Comparison of ENCODE assay signal across 23 cellular contexts in the genomic region with DNA sequence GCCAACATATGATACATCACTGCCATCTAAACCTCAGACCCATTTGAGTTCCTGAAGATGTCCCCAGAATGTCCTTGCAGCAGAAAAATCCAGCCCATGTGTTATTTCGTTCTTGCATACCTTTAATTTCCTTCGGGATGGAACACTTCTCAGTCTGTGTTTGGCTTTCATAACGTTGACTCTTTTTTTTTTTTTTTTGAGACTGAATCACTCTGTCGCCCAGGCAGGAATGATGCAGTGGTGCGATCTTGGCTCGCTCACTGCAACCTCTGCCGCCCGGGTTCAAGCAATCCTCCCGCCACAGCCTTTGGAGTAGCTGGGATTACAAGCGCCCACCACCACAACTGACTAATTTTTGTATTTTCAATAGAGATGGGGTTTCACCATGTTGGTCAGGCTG. TPM values are rescaled to one million over a fixed set of nuclear protein-coding genes. Genes with fewer than 3 reads are reported as not detected.
DNase-seq lines count a peak whose midpoint lies in the region; ATAC-seq and TF ChIP-seq lines count a peak whose summit lies in the region.
"Had no signal": no experiment of that assay in that cellular context is flagged by ENCODE, and none has a peak within 500 bp of the region (broad histone marks: within the 10 kb centered on the region; RNA-seq: fewer than 3 reads in every experiment).

No MANE protein-coding gene starts in this region.

- peak; percentile 27 for DNase-seq in MCF 10A (ENCODE audit: unreplicated experiment)
- no peak for DNase-seq in breast epithelium (ENCODE audit: low spot score in 2 of 2)
- DNase-seq in activated T-helper 1 cell treated with anti-CD3 and anti-CD28 coated beads, Interleukin-12 subunit alpha, Interleukin-12 subunit beta, Interleukin-2, Interleukin-4 antibody, amounts not matched to agents 30 ng/mL and 10 ng/mL and 1 ng/mL, durations not matched to agents 14 hours and 24 hours and 36 hours (ENCODE audit: low spot score): no peak
- no peak for DNase-seq in mesendoderm
- DNase-seq in trophoblast cell: peak in 1 of 2 donors; percentile 57
- no peak for DNase-seq in left ventricle myocardium superior
- DNase-seq: BE2C, DMS153, IMR-90, NCI-H1092, NCI-H1417 treated with DMSO at 0.1 percent for 48 hours, NCI-H1694 treated with DMSO at 0.1 percent for 48 hours, NCI-H2081, NCI-H226, NCI-H510A, NCI-H69, RPMI8226, SHP77 had no signal

- no CpG with 5 or more reads among the region's 10 CpGs for WGBS in mesendoderm (ENCODE audit: extremely low coverage, insufficient coverage, low lambda C conversion rate)
- no CpG with 5 or more reads among the region's 10 CpGs for WGBS in trophoblast cell (ENCODE audit: extremely low coverage, insufficient coverage, insufficient read length)

- H4K12ac ChIP-seq in trophoblast cell (ENCODE audit: low read depth, low read length): no peak overlapping the region

- no peaks in the 10 kb centered on the region for H3K9me3 Mint-ChIP-seq in MCF 10A (ENCODE audit: unreplicated experiment)
- no peaks in the 10 kb centered on the region for H3K9me3 Mint-ChIP-seq in activated T-helper 1 cell treated with anti-CD3 and anti-CD28 coated beads, Interleukin-12 subunit alpha, Interleukin-12 subunit beta, Interleukin-2, Interleukin-4 antibody, amounts not matched to agents 30 ng/mL and 10 ng/mL and 1 ng/mL, durations not matched to agents 14 hours and 24 hours and 36 hours

- H3K36me3 Mint-ChIP-seq in MCF 10A (ENCODE audit: insufficient read depth, unreplicated experiment): no peaks in the 10 kb centered on the region
- no peaks in the 10 kb centered on the region for H3K36me3 Mint-ChIP-seq in activated T-helper 1 cell treated with anti-CD3 and anti-CD28 coated beads, Interleukin-12 subunit alpha, Interleukin-12 subunit beta, Interleukin-2, Interleukin-4 antibody, amounts not matched to agents 30 ng/mL and 10 ng/mL and 1 ng/mL, durations not matched to agents 14 hours and 24 hours and 36 hours (ENCODE audit: low read depth)

- H3K27me3 ChIP-seq in breast epithelium (no peaks in the 10 kb centered on the region), mesendoderm (ENCODE audit: insufficient read depth, low read length, poor library complexity) (no peaks in the 10 kb centered on the region), trophoblast cell (ENCODE audit: insufficient read depth, low read length) (no peaks in the 10 kb centered on the region)
- H3K27me3 ChIP-seq: BE2C had no signal

- no peak overlapping the region for H4K91ac ChIP-seq in trophoblast cell (ENCODE audit: low read depth, low read length)

- H3K9me3 ChIP-seq in breast epithelium (no peaks in the 10 kb centered on the region), trophoblast cell (ENCODE audit: insufficient read depth, low read depth, low read length) (no peaks in the 10 kb centered on the region)
- H3K9me3 ChIP-seq: BE2C had no signal

- H3K56ac ChIP-seq in mesendoderm (ENCODE audit: low read length): no peak overlapping the region

- no peak overlapping the region for H3K4me3 Mint-ChIP-seq in MCF 10A (ENCODE audit: unreplicated experiment)
- peak overlapping the region; percentile 9 for H3K4me3 Mint-ChIP-seq in activated T-helper 1 cell treated with anti-CD3 and anti-CD28 coated beads, Interleukin-12 subunit alpha, Interleukin-12 subunit beta, Interleukin-2, Interleukin-4 antibody, amounts not matched to agents 30 ng/mL and 10 ng/mL and 1 ng/mL, durations not matched to agents 14 hours and 24 hours and 36 hours
- H3K4me3 Mint-ChIP-seq: CD14-positive monocyte had no signal

- H3K27ac ChIP-seq in breast epithelium (no peak overlapping the region), mesendoderm (ENCODE audit: low read depth, low read length) (no peak overlapping the region), trophoblast cell (ENCODE audit: low read depth, low read length) (no peak overlapping the region)
- H3K27ac ChIP-seq: 22Rv1, KMS-11 had no signal

- H3K4me1 Mint-ChIP-seq in MCF 10A (ENCODE audit: insufficient read depth, unreplicated experiment): no peaks in the 10 kb centered on the region
- H3K4me1 Mint-ChIP-seq in activated T-helper 1 cell treated with anti-CD3 and anti-CD28 coated beads, Interleukin-12 subunit alpha, Interleukin-12 subunit beta, Interleukin-2, Interleukin-4 antibody, amounts not matched to agents 30 ng/mL and 10 ng/mL and 1 ng/mL, durations not matched to agents 14 hours and 24 hours and 36 hours (ENCODE audit: low read depth): peaks cover 24% of the 10 kb centered on the region

- TF ChIP-seq POLR2A in breast epithelium (IDR thresholded peaks at IDR 0.05): no peak

- H3K27ac Mint-ChIP-seq in MCF 10A (ENCODE audit: low read depth, unreplicated experiment): no peak overlapping the region
- H3K27ac Mint-ChIP-seq in activated T-helper 1 cell treated with anti-CD3 and anti-CD28 coated beads, Interleukin-12 subunit alpha, Interleukin-12 subunit beta, Interleukin-2, Interleukin-4 antibody, amounts not matched to agents 30 ng/mL and 10 ng/mL and 1 ng/mL, durations not matched to agents 14 hours and 24 hours and 36 hours: no peak overlapping the region
- H3K27ac Mint-ChIP-seq: CD14-positive monocyte had no signal

- no TSS peak for BruUV-seq in MCF 10A (replicated peaks; lab: Mats Ljungman, UMichigan)

- H3K27me3 Mint-ChIP-seq in MCF 10A (ENCODE audit: insufficient read depth, unreplicated experiment): no peaks in the 10 kb centered on the region
- peaks cover 33% of the 10 kb centered on the region for H3K27me3 Mint-ChIP-seq in activated T-helper 1 cell treated with anti-CD3 and anti-CD28 coated beads, Interleukin-12 subunit alpha, Interleukin-12 subunit beta, Interleukin-2, Interleukin-4 antibody, amounts not matched to agents 30 ng/mL and 10 ng/mL and 1 ng/mL, durations not matched to agents 14 hours and 24 hours and 36 hours (ENCODE audit: insufficient read depth)

- H2BK12ac ChIP-seq in trophoblast cell (ENCODE audit: low read length): peak overlapping the region; percentile 19

- H3K4me1 ChIP-seq in breast epithelium: no peaks in the 10 kb centered on the region
- H3K4me1 ChIP-seq in mesendoderm (ENCODE audit: control insufficient read depth, low read depth, low read length): peaks cover 4% of the 10 kb centered on the region
- peaks cover 12 to 18% of the 10 kb centered on the region in 2 experiments for H3K4me1 ChIP-seq in trophoblast cell (ENCODE audit: control insufficient read depth in 1 of 2, insufficient read depth in 2 of 2, low read length in 2 of 2)

- H2BK5ac ChIP-seq in mesendoderm (ENCODE audit: low read length): no peak overlapping the region
- no peak overlapping the region for H2BK5ac ChIP-seq in trophoblast cell (ENCODE audit: low read depth, low read length, poor library complexity)

- H2BK15ac ChIP-seq in mesendoderm (replicated peaks; ENCODE audit: low read depth): no peak overlapping the region

- no peak overlapping the region for H2AK5ac ChIP-seq in mesendoderm (ENCODE audit: low read length)
- H2AK5ac ChIP-seq in trophoblast cell (ENCODE audit: low read length): no peak overlapping the region

- no peaks in the 10 kb centered on the region for H3K79me1 ChIP-seq in mesendoderm (ENCODE audit: low read length)
- peaks cover 26% of the 10 kb centered on the region for H3K79me1 ChIP-seq in trophoblast cell (ENCODE audit: low read length)

- H3K9ac ChIP-seq in mesendoderm (ENCODE audit: low read length) (no peak overlapping the region), trophoblast cell (ENCODE audit: low read length) (no peak overlapping the region)
- H3K9ac ChIP-seq: KMS-11 had no signal

- CTCF ChIA-PET in MCF 10A (lab: Yijun Ruan, JAX): interaction anchor here (0.6 to 2.1 kb wide), 4 partner anchors 19 to 136 kb away, joined by 3 to 8 read pairs (median 4); no protein-coding TSS in a partner anchor

- H3K4me2 ChIP-seq in mesendoderm (ENCODE audit: low read length) (no peak overlapping the region), trophoblast cell (ENCODE audit: low read length) (no peak overlapping the region)
- H3K4me2 ChIP-seq: KMS-11 had no signal

- H3K14ac ChIP-seq in trophoblast cell (ENCODE audit: low read length): no peak overlapping the region

- H3K4ac ChIP-seq in mesendoderm (ENCODE audit: low read depth, low read length): peak overlapping the region; percentile 18
- H3K4ac ChIP-seq in trophoblast cell (ENCODE audit: low read depth, low read length): no peak overlapping the region

- H2BK120ac ChIP-seq in mesendoderm (ENCODE audit: low read depth, low read length) (no peak overlapping the region), trophoblast cell (ENCODE audit: insufficient read depth, low read length, poor library complexity) (no peak overlapping the region)

- POLR2A ChIA-PET in MCF 10A (lab: Yijun Ruan, JAX): interaction anchor here (2.2 kb wide), 1 partner anchor 23 kb away, joined by 6 read pairs; no protein-coding TSS in a partner anchor

- no peak overlapping the region for H2AFZ ChIP-seq in trophoblast cell (ENCODE audit: insufficient read depth, low read length, poor library complexity)

- H3K79me2 ChIP-seq in mesendoderm (ENCODE audit: control insufficient read depth, insufficient read depth, low read length): no peaks in the 10 kb centered on the region
- peaks cover 7% of the 10 kb centered on the region for H3K79me2 ChIP-seq in trophoblast cell (ENCODE audit: control insufficient read depth, insufficient read depth, low read length, poor library complexity)

- H4K8ac ChIP-seq in mesendoderm (ENCODE audit: low read depth, low read length) (no peak overlapping the region), trophoblast cell (ENCODE audit: low read depth, low read length) (no peak overlapping the region)

- H3K23ac ChIP-seq in mesendoderm (ENCODE audit: low read length): no peak overlapping the region
- no peak overlapping the region for H3K23ac ChIP-seq in trophoblast cell (ENCODE audit: low read length)

- TF ChIP-seq CTCF in MCF 10A (IDR thresholded peaks at IDR 0.05; ENCODE audit: unreplicated experiment) (no peak), breast epithelium (IDR thresholded peaks at IDR 0.05) (no peak)

- H3K4me3 ChIP-seq in breast epithelium (no peak overlapping the region), mesendoderm (ENCODE audit: low read length) (no peak overlapping the region), trophoblast cell (ENCODE audit: low read depth, low read length) (no peak overlapping the region)

- H3K36me3 ChIP-seq in breast epithelium: no peaks in the 10 kb centered on the region
- H3K36me3 ChIP-seq in mesendoderm (ENCODE audit: control insufficient read depth, insufficient read depth, low read length): no peaks in the 10 kb centered on the region
- H3K36me3 ChIP-seq in trophoblast cell (ENCODE audit: control insufficient read depth in 1 of 2, insufficient read depth in 2 of 2, low read length in 2 of 2): no peaks in the 10 kb centered on the region
- H3K36me3 ChIP-seq: BE2C had no signal

- H4K5ac ChIP-seq in mesendoderm (ENCODE audit: low read length): no peak overlapping the region

- ATAC-seq in GM18867 (IDR thresholded peaks at IDR 0.05; ENCODE audit: unreplicated experiment) (no peak), HG02884 (IDR thresholded peaks at IDR 0.05; ENCODE audit: unreplicated experiment) (no peak), left ventricle myocardium superior (no peak)

- no peak overlapping the region for H3K18ac ChIP-seq in mesendoderm (ENCODE audit: low read length)
- no peak overlapping the region for H3K18ac ChIP-seq in trophoblast cell (ENCODE audit: low read length)

- intact Hi-C loops in MCF 10A (cut with micrococcal nuclease) (no loop called here), breast epithelium (cut with DNase I; ENCODE audit: low total_unique reads) (no loop called here), left ventricle myocardium superior (cut with micrococcal nuclease) (no loop called here)
- intact Hi-C loops in activated T-helper 1 cell treated with anti-CD3 and anti-CD28 coated beads, Interleukin-12 subunit alpha, Interleukin-12 subunit beta, Interleukin-2, Interleukin-4 antibody, amounts not matched to agents 30 ng/mL and 10 ng/mL and 1 ng/mL, durations not matched to agents 14 hours and 24 hours and 36 hours (cut with micrococcal nuclease): no loop called here

RNA-seq across cellular contexts. Expression of gene FSCN1, which starts 20.2 kb away (rescaled TPM):
- total RNA-seq in MCF 10A (2022) (148 and 169 TPM in 2 replicates), breast epithelium (10 to 100 TPM; 17.9 to 24.9 (median 22.9) TPM), left ventricle myocardium superior (11.5 TPM)
- 39.1 and 39.5 TPM in 2 replicates for total RNA-seq in activated T-helper 1 cell treated with anti-CD3 and anti-CD28 coated beads, Interleukin-12 subunit alpha, Interleukin-12 subunit beta, Interleukin-2, Interleukin-4 antibody, amounts not matched to agents 30 ng/mL and 10 ng/mL and 1 ng/mL, durations not matched to agents 14 hours and 24 hours and 36 hours
- 429 TPM for polyA plus RNA-seq in mesendoderm (2013, experiment 1 of 2)
- polyA plus RNA-seq in mesendoderm (2013, experiment 2 of 2): 421 TPM
- 507 and 526 TPM in 2 replicates for polyA plus RNA-seq in trophoblast cell (2013)

RNA-seq across cellular contexts. Expression of gene ACTB, which starts 42.0 kb away (rescaled TPM):
- total RNA-seq in MCF 10A (2022): 1,855 and 2,659 TPM in 2 replicates
- total RNA-seq in breast epithelium: 1,000 to 10,000 TPM; 1,501 to 2,393 (median 1,834) TPM
- total RNA-seq in activated T-helper 1 cell treated with anti-CD3 and anti-CD28 coated beads, Interleukin-12 subunit alpha, Interleukin-12 subunit beta, Interleukin-2, Interleukin-4 antibody, amounts not matched to agents 30 ng/mL and 10 ng/mL and 1 ng/mL, durations not matched to agents 14 hours and 24 hours and 36 hours: 7,557 and 7,602 TPM in 2 replicates
- 13,565 TPM for polyA plus RNA-seq in mesendoderm (2013, experiment 1 of 2)
- 13,705 TPM for polyA plus RNA-seq in mesendoderm (2013, experiment 2 of 2)
- 11,522 and 11,821 TPM in 2 replicates for polyA plus RNA-seq in trophoblast cell (2013)
- total RNA-seq in left ventricle myocardium superior: 724 TPM

RNA-seq across cellular contexts. Expression of gene FBXL18, which starts 58.8 kb away (rescaled TPM):
- total RNA-seq in MCF 10A (2022): 15.7 and 19.5 TPM in 2 replicates
- total RNA-seq in breast epithelium: 1 to 10 TPM; 3.7 to 4.6 (median 4.0) TPM
- total RNA-seq in activated T-helper 1 cell treated with anti-CD3 and anti-CD28 coated beads, Interleukin-12 subunit alpha, Interleukin-12 subunit beta, Interleukin-2, Interleukin-4 antibody, amounts not matched to agents 30 ng/mL and 10 ng/mL and 1 ng/mL, durations not matched to agents 14 hours and 24 hours and 36 hours: 14.7 and 14.9 TPM in 2 replicates
- 7.9 TPM for polyA plus RNA-seq in mesendoderm (2013, experiment 1 of 2)
- polyA plus RNA-seq in mesendoderm (2013, experiment 2 of 2): 7.9 TPM
- 10.7 and 11.6 TPM in 2 replicates for polyA plus RNA-seq in trophoblast cell (2013)
- 6.7 TPM for total RNA-seq in left ventricle myocardium superior
